In the genomic region with DNA sequence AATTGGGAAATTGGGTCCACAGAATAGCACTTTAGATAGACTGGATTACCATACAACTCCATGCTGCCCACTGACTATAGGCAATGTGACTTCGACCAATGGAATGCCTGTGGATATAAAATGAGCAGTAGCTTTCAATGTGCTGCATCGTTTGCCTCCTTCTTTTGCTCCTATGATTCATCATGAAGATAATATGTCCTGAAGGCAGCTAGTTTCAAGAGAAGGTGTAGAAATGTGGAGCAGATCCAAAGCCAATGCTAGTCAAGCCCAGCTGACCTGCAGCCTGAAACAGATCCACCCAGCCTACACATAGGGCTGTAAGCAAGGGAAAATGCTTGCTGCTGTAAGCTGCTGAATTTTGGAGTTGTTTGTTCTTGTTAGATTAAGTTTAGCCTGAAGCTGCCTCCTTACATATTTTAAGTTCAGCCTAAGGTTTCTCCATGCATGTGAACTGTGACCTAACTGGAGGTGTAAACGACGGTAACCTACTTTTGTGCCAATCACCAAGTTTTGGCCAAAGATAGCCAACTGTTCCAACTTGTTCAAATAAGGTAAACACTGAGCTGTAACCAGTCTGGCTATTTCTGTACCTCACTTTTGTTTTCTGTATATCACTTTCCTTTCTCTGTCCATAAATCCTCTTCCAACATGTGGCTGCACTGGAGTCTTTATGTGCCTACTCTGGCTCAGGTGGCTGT, we compare ENCODE assay signal across 24 cellular contexts.
A peak's percentile ranks its signal among the peaks of the same experiment; 100 is the strongest.
DNase-seq lines count a peak whose midpoint lies in the region; TF ChIP-seq lines count a peak whose summit lies in the region.
"Had no signal": no experiment of that assay in that cellular context is flagged by ENCODE, and none has a peak within 500 bp of the region (broad histone marks: within the 10 kb centered on the region; RNA-seq: fewer than 3 reads in every experiment).

No MANE protein-coding gene starts in this region.

- no peak overlapping the region for H3K27ac ChIP-seq in RWPE1
- H3K27ac ChIP-seq in trophoblast cell (ENCODE audit: low read depth, low read length): no peak overlapping the region
- H3K27ac ChIP-seq in thyroid gland: no peak overlapping the region
- H3K27ac ChIP-seq: ascending aorta, BLaER1, dorsolateral prefrontal cortex, left lung, tibial nerve had no signal

- no peak overlapping the region for H4K91ac ChIP-seq in trophoblast cell (ENCODE audit: low read depth, low read length)

- intact Hi-C loops in thyroid gland (cut with DNase I): no loop called here

- H3K14ac ChIP-seq in trophoblast cell (ENCODE audit: low read length): no peak overlapping the region

- no peak overlapping the region for H3K23ac ChIP-seq in trophoblast cell (ENCODE audit: low read length)

- no peak overlapping the region for H2AK5ac ChIP-seq in trophoblast cell (ENCODE audit: low read length)

- no peak overlapping the region for H2BK12ac ChIP-seq in trophoblast cell (ENCODE audit: low read length)

- H3K4me1 ChIP-seq in trophoblast cell (ENCODE audit: control insufficient read depth in 1 of 2, insufficient read depth in 2 of 2, low read length in 2 of 2) (no peaks in the 10 kb centered on the region), thyroid gland (peaks cover 10 to 23% of the 10 kb centered on the region in 2 donors)
- H3K4me1 ChIP-seq: ascending aorta, BLaER1, left lung, tibial nerve had no signal

- H3K9me3 ChIP-seq in trophoblast cell (ENCODE audit: insufficient read depth, low read depth, low read length) (no peaks in the 10 kb centered on the region), thyroid gland (no peaks in the 10 kb centered on the region)
- H3K9me3 ChIP-seq: BLaER1 had no signal

- no peak overlapping the region for H3K9ac ChIP-seq in trophoblast cell (ENCODE audit: low read length)
- H3K9ac ChIP-seq: BLaER1 had no signal

- no peak for TF ChIP-seq POLR2A in thyroid gland (IDR thresholded peaks at IDR 0.05)

- no peak overlapping the region for H3K4ac ChIP-seq in trophoblast cell (ENCODE audit: low read depth, low read length)

- H2AFZ ChIP-seq in trophoblast cell (ENCODE audit: insufficient read depth, low read length, poor library complexity): no peak overlapping the region

- no peak overlapping the region for H3K4me2 ChIP-seq in trophoblast cell (ENCODE audit: low read length)
- H3K4me2 ChIP-seq: BLaER1 had no signal

- H4K12ac ChIP-seq in trophoblast cell (ENCODE audit: low read depth, low read length): no peak overlapping the region

- no peaks in the 10 kb centered on the region for H3K36me3 ChIP-seq in trophoblast cell (ENCODE audit: control insufficient read depth in 1 of 2, insufficient read depth in 2 of 2, low read length in 2 of 2)
- no peaks in the 10 kb centered on the region for H3K36me3 ChIP-seq in thyroid gland
- H3K36me3 ChIP-seq: ascending aorta, BLaER1, left lung, tibial nerve had no signal

- no peak overlapping the region for H2BK120ac ChIP-seq in trophoblast cell (ENCODE audit: insufficient read depth, low read length, poor library complexity)

- H3K27me3 ChIP-seq in trophoblast cell (ENCODE audit: insufficient read depth, low read length) (no peaks in the 10 kb centered on the region), thyroid gland (no peaks in the 10 kb centered on the region)
- H3K27me3 ChIP-seq: ascending aorta, BLaER1, left lung, tibial nerve had no signal

- POLR2A ChIA-PET in RWPE1 (lab: Yijun Ruan, JAX; ENCODE audit: low non-redundant PET): no interaction called here

- H3K79me1 ChIP-seq in trophoblast cell (ENCODE audit: low read length): no peaks in the 10 kb centered on the region

- TF ChIP-seq CTCF in RWPE1 (conservative IDR thresholded peaks at IDR 0.05; ENCODE audit: low read depth): no peak
- no peak for TF ChIP-seq CTCF in epithelial cell of esophagus (IDR thresholded peaks at IDR 0.05; ENCODE audit: insufficient read depth, low read depth, low read length, missing control alignments)
- no peak for TF ChIP-seq CTCF in thyroid gland (IDR thresholded peaks at IDR 0.05)

- H3K18ac ChIP-seq in trophoblast cell (ENCODE audit: low read length): no peak overlapping the region

- peak; percentile 46 for DNase-seq in ELR (ENCODE audit: low read depth)
- DNase-seq in RWPE1 (ENCODE audit: low spot score): peak; percentile 78
- peak; percentile 92 for DNase-seq in epithelial cell of esophagus (ENCODE audit: low read depth)
- peak; percentile 27 to 66 for DNase-seq in trophoblast cell
- no peak for DNase-seq in thyroid gland
- DNase-seq in HuH-7 (ENCODE audit: low spot score): no peak
- no peak for DNase-seq in HCEC 1CT
- no peak for DNase-seq in AML-193 (lab: John Stamatoyannopoulos, UW)
- DNase-seq: activated CD8-positive, alpha-beta memory T cell treated with anti-CD3 and anti-CD28 coated beads, Interleukin-2, amount 10 ng/mL, durations not matched to agents 7 days and 5 days; activated gamma-delta T cell treated with Interleukin-2 at 50 U/mL for 16 hours; activated naive CD8-positive, alpha-beta T cell treated with anti-CD3 and anti-CD28 coated beads, Interleukin-2, amount 10 ng/mL, durations not matched to agents 7 days and 5 days; activated T-cell treated with anti-CD3 and anti-CD28 coated beads, Interleukin-2, amount 50 U/mL, for 4 hours; dorsolateral prefrontal cortex; hippocampal formation; left lung; mesenchymal stem cell; NCI-H1092; NCI-H1694 treated with DMSO at 0.1 percent for 48 hours; NCI-H510A; stimulated activated CD4-positive, alpha-beta T cell treated with anti-CD3 and anti-CD28 coated beads, Interleukin-2, amount 100 ng/mL, for 48 hours; T-helper 17 cell had no signal

- CTCF ChIA-PET in RWPE1 (lab: Yijun Ruan, JAX): interaction anchor here (0.6 kb wide), 1 partner anchor 939 kb away, joined by 6 read pairs; no protein-coding TSS in a partner anchor

- no CpG with 5 or more reads among the region's 4 CpGs for WGBS in trophoblast cell (ENCODE audit: extremely low coverage, insufficient coverage, insufficient read length)
- 85 to 88% methylated on average over 4 of the region's 4 CpGs for WGBS in thyroid gland, 2 donors

- no peaks in the 10 kb centered on the region for H3K79me2 ChIP-seq in trophoblast cell (ENCODE audit: control insufficient read depth, insufficient read depth, low read length, poor library complexity)

- no peak overlapping the region for H3K4me3 ChIP-seq in epithelial cell of esophagus (ENCODE audit: low read length)
- no peak overlapping the region for H3K4me3 ChIP-seq in trophoblast cell (ENCODE audit: low read depth, low read length)
- no peak overlapping the region for H3K4me3 ChIP-seq in thyroid gland (replicated peaks in 1 of 3)
- H3K4me3 ChIP-seq: ascending aorta, BLaER1, dorsolateral prefrontal cortex, left lung, tibial nerve had no signal

- no peak overlapping the region for H4K8ac ChIP-seq in trophoblast cell (ENCODE audit: low read depth, low read length)

- H2BK5ac ChIP-seq in trophoblast cell (ENCODE audit: low read depth, low read length, poor library complexity): no peak overlapping the region

Comparison
In these comparisons a context has a peak if more than half of its experiments do, and no peak if none do; other contexts are left out.
1. DNase-seq: peak in ELR (single experiment), RWPE1 (single experiment), epithelial cell of esophagus (single experiment) and trophoblast cell (2 of 2); none in thyroid gland (0 of 2), HuH-7 (single experiment), HCEC 1CT (single experiment) and AML-193 (0 of 2).